21 cellular contexts compared by ENCODE assay signal in genomic region chr12:76713986-76714385, GRCh38. TPM values are rescaled to one million over a fixed set of nuclear protein-coding genes. Genes with fewer than 3 reads are reported as not detected.
A peak's percentile ranks its signal among the peaks of the same experiment; 100 is the strongest.
DNase-seq lines count a peak whose midpoint lies in the region; ATAC-seq and TF ChIP-seq lines count a peak whose summit lies in the region.
"Had no signal": no experiment of that assay in that cellular context is flagged by ENCODE, and none has a peak within 500 bp of the region (broad histone marks: within the 10 kb centered on the region; RNA-seq: fewer than 3 reads in every experiment).

No MANE protein-coding gene starts in this region.

- no peak overlapping the region for H2AK9ac ChIP-seq in IMR-90 (replicated peaks; ENCODE audit: low read depth, low read length, poor library complexity)

- no peak for DNase-seq in IMR-90
- peak; percentile 93 for DNase-seq in NCI-H82 treated with DMSO at 0.1 percent for 48 hours (lab: John Stamatoyannopoulos, UW; ENCODE audit: unreplicated experiment)
- peak; percentile 73 for DNase-seq in amniotic epithelial cell (ENCODE audit: low read depth)
- DNase-seq in NCI-H748 treated with DMSO at 0.1 percent for 48 hours (lab: John Stamatoyannopoulos, UW), result no peak
- no peak for DNase-seq in GM10266 (ENCODE audit: extremely low spot score)
- DNase-seq: 8988T; ACHN; AML-193; BE2C; CD4-positive, alpha-beta T cell; CD8-positive, alpha-beta memory T cell; DMS53; DMS79 treated with DMSO at 0.1 percent for 48 hours; GF-D8; H9 had no signal

- intact Hi-C loops in IMR-90 (cut with micrococcal nuclease), result no loop called here

- H2BK120ac ChIP-seq in IMR-90 (ENCODE audit: low read depth, low read length), result no peak overlapping the region

- H3K18ac ChIP-seq in IMR-90 (ENCODE audit: low read depth, low read length), result no peak overlapping the region

- no peak overlapping the region for H4K5ac ChIP-seq in IMR-90 (ENCODE audit: low read depth, low read length)

- no peak overlapping the region for H4K91ac ChIP-seq in IMR-90 (ENCODE audit: insufficient read depth, low read depth, low read length)

- peaks cover 0 to 3% of the 10 kb centered on the region in 2 experiments; a peak in 1 of 4 replicates for H3K79me1 ChIP-seq in IMR-90 (ENCODE audit: low read depth in 1 of 2, low read length in 2 of 2)

- no peak overlapping the region for H3K23ac ChIP-seq in IMR-90 (ENCODE audit: low read depth, low read length)

- H4K20me1 ChIP-seq in IMR-90 (ENCODE audit: insufficient read depth, low read length), result no peaks in the 10 kb centered on the region
- H4K20me1 ChIP-seq: BLaER1 treated with 17β-estradiol and CSF1 and Interleukin-3, amounts not matched to agents 10 nM and 100 nM had no signal

- TF ChIP-seq CTCF in IMR-90 (conservative IDR thresholded peaks at IDR 0.05; ENCODE audit: low read depth, low read length), result no peak
- TF ChIP-seq CTCF in GM10266 (IDR thresholded peaks at IDR 0.05; ENCODE audit: control insufficient read depth, insufficient read depth, low read depth, missing control alignments), result no peak

- H3K9ac ChIP-seq in IMR-90 (ENCODE audit: low read depth, low read length), result no peak overlapping the region
- H3K9ac ChIP-seq: BLaER1 treated with 17β-estradiol and CSF1 and Interleukin-3, amounts not matched to agents 10 nM and 100 nM had no signal

- no peak for TF ChIP-seq POLR2A in IMR-90 (IDR thresholded peaks at IDR 0.05; ENCODE audit: low read depth, low read length)

- H3K9me3 ChIP-seq in IMR-90 (ENCODE audit: control insufficient read depth, insufficient read depth, low read length), result no peaks in the 10 kb centered on the region; the same call in 1 of the 2 replicates
- H3K9me3 ChIP-seq: A549; BE2C; BLaER1 treated with 17β-estradiol and CSF1 and Interleukin-3, amounts not matched to agents 10 nM and 100 nM had no signal

- ATAC-seq in IMR-90 (ENCODE audit: low read depth) (no peak), HG03175 (IDR thresholded peaks at IDR 0.05; ENCODE audit: unreplicated experiment) (no peak), GM21447 (IDR thresholded peaks at IDR 0.05; ENCODE audit: unreplicated experiment) (no peak)
- ATAC-seq: A549, HCT116 had no signal

- no peaks in the 10 kb centered on the region for H3K36me3 ChIP-seq in IMR-90 (ENCODE audit: control insufficient read depth, insufficient read depth, low read length)
- H3K36me3 ChIP-seq: BE2C; BLaER1 treated with 17β-estradiol and CSF1 and Interleukin-3, amounts not matched to agents 10 nM and 100 nM had no signal

- H3K9me1 ChIP-seq in IMR-90 (ENCODE audit: insufficient read depth, low read length), result peaks cover 4% of the 10 kb centered on the region

- POLR2A ChIA-PET in IMR-90 (lab: Charles Lee; ENCODE audit: unreplicated experiment), result no interaction called here

- no peak overlapping the region for H4K8ac ChIP-seq in IMR-90 (ENCODE audit: low read depth in 2 of 2, low read length in 2 of 2)

- in situ Hi-C loops in IMR-90 (cut with MboI; ENCODE audit: low sequenced_read_pairs), result no loop called here

- H3K27me3 ChIP-seq in IMR-90 (ENCODE audit: control insufficient read depth, insufficient read depth, low read length), result no peaks in the 10 kb centered on the region
- H3K27me3 ChIP-seq: BLaER1 treated with 17β-estradiol and CSF1 and Interleukin-3, amounts not matched to agents 10 nM and 100 nM had no signal

- no peak overlapping the region for H3K14ac ChIP-seq in IMR-90 (replicated peaks; ENCODE audit: low read depth, low read length)

- CTCF ChIA-PET in IMR-90 (lab: Yijun Ruan, JAX), result interaction anchor here (1.0 kb wide), 1 partner anchor 49 kb away, joined by 3 read pairs; no protein-coding TSS in a partner anchor

- H3K4me3 ChIP-seq in IMR-90 (ENCODE audit: insufficient read depth, low read depth, low read length), result no peak overlapping the region
- H3K4me3 ChIP-seq: A549; BLaER1 treated with 17β-estradiol and CSF1 and Interleukin-3, amounts not matched to agents 10 nM and 100 nM; GM23338 had no signal

- no peak overlapping the region for H3K56ac ChIP-seq in IMR-90 (ENCODE audit: extremely low read depth, insufficient read depth, low read length)

- no peak for TF ChIP-seq RAD21 in IMR-90 (IDR thresholded peaks at IDR 0.05; ENCODE audit: low read length)

- H2AK5ac ChIP-seq in IMR-90 (ENCODE audit: low read depth, low read length), result no peak overlapping the region

- no peak overlapping the region for H2BK5ac ChIP-seq in IMR-90 (ENCODE audit: low read depth, low read length, poor library complexity, severe bottlenecking)

- dilution Hi-C loops in IMR-90 (cut with HindIII; ENCODE audit: low sequenced_read_pairs, unreplicated experiment), result no loop called here

- no peak overlapping the region for H3K4me2 ChIP-seq in IMR-90 (ENCODE audit: low read depth, low read length)
- H3K4me2 ChIP-seq: A549; BLaER1 treated with 17β-estradiol and CSF1 and Interleukin-3, amounts not matched to agents 10 nM and 100 nM had no signal

- BruUV-seq in IMR-90 (replicated peaks; lab: Mats Ljungman, UMichigan), result no TSS peak

- H3K4ac ChIP-seq in IMR-90 (ENCODE audit: low read depth, low read length), result no peak overlapping the region

- peak overlapping the region; percentile 11 for H2BK20ac ChIP-seq in IMR-90 (ENCODE audit: low read depth, low read length)

- H2BK15ac ChIP-seq in IMR-90 (ENCODE audit: low read depth, low read length), result no peak overlapping the region

- no peak overlapping the region for H2AFZ ChIP-seq in IMR-90 (replicated peaks; ENCODE audit: low read length, poor library complexity)

- no peak overlapping the region for H3K27ac ChIP-seq in IMR-90 (ENCODE audit: insufficient read depth, low read length)
- H3K27ac ChIP-seq: A549; BLaER1 treated with 17β-estradiol and CSF1 and Interleukin-3, amounts not matched to agents 10 nM and 100 nM had no signal

- H3K4me1 ChIP-seq in IMR-90 (ENCODE audit: control insufficient read depth, insufficient read depth, low read length), result peaks cover 11% of the 10 kb centered on the region
- H3K4me1 ChIP-seq: BE2C had no signal

TF ChIP-seq in IMR-90, 13 proteins besides CTCF, POLR2A, EP300 and RAD21:
- TF ChIP-seq CEBPB (IDR thresholded peaks at IDR 0.05; ENCODE audit: low read depth, low read length), result no peak
- TF ChIP-seq RFX5 (IDR thresholded peaks at IDR 0.05; ENCODE audit: low read depth, low read length), result no peak
- no peak for TF ChIP-seq MXI1 (IDR thresholded peaks at IDR 0.05; ENCODE audit: borderline replicate concordance, low read depth, low read length)

RNA-seq across cellular contexts. Expression of gene ZDHHC17, which starts 49.9 kb away (rescaled TPM):
- 86.4 and 125 TPM in 2 replicates for total RNA-seq in IMR-90 (2012; rRNA removed)
- polyA plus RNA-seq in IMR-90 (2012; rRNA removed), result 23.3 and 24.8 TPM in 2 replicates
- polyA plus RNA-seq in IMR-90 (2012; cell fraction: cytosol; rRNA removed), result 3.4 and 4.4 TPM in 2 replicates
- 13.2 and 134 TPM in 2 replicates for polyA plus RNA-seq in IMR-90 (2012; cell fraction: nucleus; rRNA removed; ENCODE audit: low replicate concordance)

Comparison
In these comparisons a context has a peak if more than half of its experiments do, and no peak if none do; other contexts are left out.
1. DNase-seq: peak in NCI-H82 treated with DMSO at 0.1 percent for 48 hours (single experiment) and amniotic epithelial cell (single experiment); none in IMR-90 (single experiment), NCI-H748 treated with DMSO at 0.1 percent for 48 hours (single experiment) and GM10266 (single experiment).